Comparison of ENCODE assay signal across 8 cellular contexts in the genomic region with DNA sequence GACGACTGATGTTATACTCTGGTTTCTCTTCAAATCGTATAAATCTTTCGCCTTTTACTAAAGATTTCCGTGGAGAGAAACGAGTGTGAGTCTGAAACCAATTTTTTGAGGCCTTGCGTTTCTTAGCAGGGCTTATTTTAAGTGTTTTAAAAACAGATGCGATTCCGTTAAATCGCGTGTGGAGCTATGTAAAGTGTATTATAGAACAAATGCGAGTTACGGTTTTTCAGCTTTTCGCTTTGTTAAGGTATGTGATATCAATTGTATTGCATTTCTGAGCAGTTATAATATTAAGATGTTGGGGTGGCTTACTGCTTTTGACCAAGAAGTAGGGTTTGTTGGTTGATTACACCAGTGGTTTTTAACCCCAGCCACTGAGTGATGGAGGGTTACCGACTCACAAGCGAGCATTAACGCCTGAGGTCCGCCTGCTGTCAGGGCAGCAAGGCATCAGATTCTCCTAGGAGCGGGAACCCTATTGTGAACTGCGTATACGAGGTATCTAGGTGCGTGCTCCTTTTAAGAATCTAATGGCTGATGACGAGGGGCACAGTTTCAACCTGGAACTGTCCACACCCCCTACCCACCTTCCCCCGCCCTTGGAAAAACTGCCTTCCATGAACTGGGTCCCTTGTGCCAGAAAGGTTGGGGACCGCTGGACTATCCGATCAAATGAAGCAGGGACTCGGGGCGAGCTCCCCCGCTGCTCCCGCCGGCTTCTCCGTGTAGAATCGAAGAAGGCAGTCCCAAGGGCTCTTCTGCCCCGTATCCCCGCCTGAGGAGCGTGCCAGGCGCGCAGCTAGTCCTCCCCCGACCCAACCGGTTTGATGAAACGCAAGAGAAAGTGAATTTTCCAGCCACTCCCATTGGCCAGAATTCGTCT. TPM values are rescaled to one million over a fixed set of nuclear protein-coding genes. Genes with fewer than 3 reads are reported as not detected.
A peak's percentile ranks its signal among the peaks of the same experiment; 100 is the strongest.
DNase-seq lines count a peak whose midpoint lies in the region; ATAC-seq, FAIRE-seq and TF ChIP-seq lines count a peak whose summit lies in the region.

No MANE protein-coding gene starts in this region.

- H3K27me3 ChIP-seq in pancreas (no peaks in the 10 kb centered on the region), thyroid gland (no peaks in the 10 kb centered on the region)

- intact Hi-C loops in Right ventricle myocardium superior (cut with DNase I) = no loop called here
- intact Hi-C loops in pancreas (cut with DNase I) = no loop called here
- intact Hi-C loops in thyroid gland (cut with DNase I) = no loop called here

- H3K36me3 ChIP-seq in pancreas = no peaks in the 10 kb centered on the region
- H3K36me3 ChIP-seq in thyroid gland = no peaks in the 10 kb centered on the region

- FAIRE-seq in pancreas (lab: Jason Lieb, UNC) = peak; percentile 92

- 0 to 1% methylated on average over 41 of the region's 41 CpGs for WGBS in pancreas, 2 donors
- WGBS in thyroid gland, 2 donors = 0 to 1% methylated on average over 30 to 34 of the region's 41 CpGs

- H3K27ac ChIP-seq in pancreas (peak overlapping the region; percentile 87 to 98 (median 96)), thyroid gland (peak overlapping the region; percentile 99 to 100 (median 99))

- peaks cover 0 to 3% (median 0%) of the 10 kb centered on the region in 3 donors for H3K4me1 ChIP-seq in pancreas
- peaks cover 0 to 10% of the 10 kb centered on the region in 2 donors for H3K4me1 ChIP-seq in thyroid gland

- TF ChIP-seq CTCF in GM12865 (IDR thresholded peaks at IDR 0.05; ENCODE audit: insufficient read depth, low read depth, low read length, missing control alignments) = no peak
- TF ChIP-seq CTCF in pancreas (IDR thresholded peaks at IDR 0.05) = no peak
- TF ChIP-seq CTCF in thyroid gland (IDR thresholded peaks at IDR 0.05) = no peak

- peak; percentile 99 for DNase-seq in GM12865 (ENCODE audit: low read depth)
- DNase-seq in NCI-H1105 treated with DMSO at 0.1 percent for 48 hours (lab: John Stamatoyannopoulos, UW) = peak; percentile 94
- peak; percentile 97 for DNase-seq in SKM-1 (lab: John Stamatoyannopoulos, UW; ENCODE audit: unreplicated experiment)
- peak; percentile 63 for DNase-seq in activated naive CD8-positive, alpha-beta T cell treated with anti-CD3 and anti-CD28 coated beads, Interleukin-2, amount 50 U/mL, for 16 hours (ENCODE audit: low read depth, low spot score)
- DNase-seq in Right ventricle myocardium superior = peak; percentile 83
- peak; percentile 86 to 93 (median 90) for DNase-seq in pancreas
- DNase-seq in thyroid gland = peak; percentile 95 to 97

- H3K4me3 ChIP-seq in GM12865 (ENCODE audit: low read depth, low read length) = peak overlapping the region; percentile 84
- peak overlapping the region; percentile 15 to 50 (median 35) for H3K4me3 ChIP-seq in pancreas
- peak overlapping the region in 2 of 3 donors; percentile 34 to 38 for H3K4me3 ChIP-seq in thyroid gland (replicated peaks in 1 of 3)

- TF ChIP-seq POLR2A in thyroid gland (IDR thresholded peaks at IDR 0.05) = peak; percentile 93 to 98

- ATAC-seq in HG02678 (IDR thresholded peaks at IDR 0.05; ENCODE audit: unreplicated experiment) = peak; percentile 39
- peak; percentile 83 for ATAC-seq in Right ventricle myocardium superior (ENCODE audit: poor library complexity)
- ATAC-seq in pancreas = peak; percentile 82 to 89 (median 84)

- no peaks in the 10 kb centered on the region for H3K9me3 ChIP-seq in pancreas
- no peaks in the 10 kb centered on the region for H3K9me3 ChIP-seq in thyroid gland

RNA-seq across cellular contexts. Expression of gene KIAA2013, which starts 17.8 kb away (rescaled TPM):
- total RNA-seq in Right ventricle myocardium superior (31.6 TPM), pancreas (10 to 100 TPM; 23.9 to 33.8 (median 28.0) TPM), thyroid gland (10 to 100 TPM; 74.6 to 98.0 (median 84.0) TPM)
- 10 to 100 TPM; 21.0 to 25.3 TPM for polyA plus RNA-seq in pancreas

RNA-seq across cellular contexts. Expression of gene PLOD1, which starts 26.1 kb away (rescaled TPM):
- 66.1 TPM for total RNA-seq in Right ventricle myocardium superior
- 10 to 100 TPM; 25.3 to 55.2 (median 37.7) TPM for total RNA-seq in pancreas
- 10 to 100 TPM; 20.0 to 30.5 TPM for polyA plus RNA-seq in pancreas
- total RNA-seq in thyroid gland = 100 to 1,000 TPM in 1 of 4 donors, 10 to 100 TPM in 3; 64.4 to 107 (median 80.8) TPM

RNA-seq across cellular contexts. Expression of gene NPPB, which starts 49.6 kb away (rescaled TPM):
- total RNA-seq in Right ventricle myocardium superior (5.1 TPM), pancreas (1 to 10 TPM in 1 of 6 donors, under 1 TPM in 2, not detected in 3; 0.28 to 1.5 (median 0.31) TPM), thyroid gland (not detected)
- polyA plus RNA-seq in pancreas = 1 to 10 TPM in 1 of 2 donors, under 1 TPM in 1; 0.95 to 1.6 TPM

Comparison
In these comparisons a context has a peak if more than half of its experiments do, and no peak if none do; other contexts are left out.
1. Peak in every context shown above with its lines: DNase-seq, ATAC-seq, H3K4me3 ChIP-seq and H3K27ac ChIP-seq.